8 cellular contexts compared by ENCODE assay signal in genomic region chr19:39846678-39847486, GRCh38. TPM values are rescaled to one million over a fixed set of nuclear protein-coding genes. Genes with fewer than 3 reads are reported as not detected.
A peak's percentile ranks its signal among the peaks of the same experiment; 100 is the strongest.
DNase-seq lines count a peak whose midpoint lies in the region; ATAC-seq and TF ChIP-seq lines count a peak whose summit lies in the region.

No MANE protein-coding gene starts in this region.

- WGBS in SK-N-SH (ENCODE audit: low lambda C conversion rate), result 64% methylated on average over 12 of the region's 12 CpGs

- TF ChIP-seq EP300 in SK-N-SH (IDR thresholded peaks at IDR 0.05; ENCODE audit: borderline replicate concordance in 1 of 2, low read depth in 1 of 2, low read length in 1 of 2), result no peak

- H4K20me1 ChIP-seq in SK-N-SH (ENCODE audit: insufficient read depth), result peaks cover 14% of the 10 kb centered on the region

- H3K36me3 Mint-ChIP-seq in activated naive CD4-positive, alpha-beta T cell treated with anti-CD3 and anti-CD28 coated beads, Interleukin-2, amount 50 U/mL, for 72 hours, result peaks cover 24 to 43% of the 10 kb centered on the region in 2 donors

- peak overlapping the region; percentile 100 for H2AFZ ChIP-seq in SK-N-SH (ENCODE audit: low read depth)

- TF ChIP-seq CTCF in SK-N-SH (IDR thresholded peaks at IDR 0.05), result no peak

- H3K4me1 ChIP-seq in SK-N-SH (ENCODE audit: control insufficient read depth in 1 of 2, insufficient read depth in 2 of 2, low read depth in 1 of 2, low read length in 1 of 2) (peaks cover 8 to 25% of the 10 kb centered on the region in 2 experiments; a peak in 2 of 4 replicates), iPS-18a (ENCODE audit: control insufficient read depth, low read depth, low read length) (peaks cover 27% of the 10 kb centered on the region), stomach smooth muscle (ENCODE audit: control insufficient read depth, insufficient read depth, low read length) (peaks cover 24% of the 10 kb centered on the region)

- H3K9me3 Mint-ChIP-seq in activated naive CD4-positive, alpha-beta T cell treated with anti-CD3 and anti-CD28 coated beads, Interleukin-2, amount 50 U/mL, for 72 hours, result peaks cover 0 to 8% of the 10 kb centered on the region in 2 donors

- H3K27me3 ChIP-seq in SK-N-SH (ENCODE audit: insufficient read depth) (no peaks in the 10 kb centered on the region), iPS-18a (ENCODE audit: control insufficient read depth, insufficient read depth, low read length) (no peaks in the 10 kb centered on the region), stomach smooth muscle (ENCODE audit: control insufficient read depth in 1 of 2, insufficient read depth in 2 of 2, low read length in 2 of 2) (no peaks in the 10 kb centered on the region)

- POLR2A ChIA-PET in SK-N-SH (lab: Yijun Ruan, JAX), result interaction anchor here (0.7 to 1.3 kb wide), 3 partner anchors 13 to 387 kb away, joined by 3 to 7 read pairs (median 6); partner anchors contain the start of genes DYRK1B and PSMC4

- no peaks in the 10 kb centered on the region for H3K36me3 ChIP-seq in SK-N-SH (replicated peaks in 1 of 2; ENCODE audit: control insufficient read depth in 1 of 2, insufficient read depth in 2 of 2, low read length in 1 of 2)
- no peaks in the 10 kb centered on the region for H3K36me3 ChIP-seq in iPS-18a (ENCODE audit: control insufficient read depth, low read depth, low read length)
- H3K36me3 ChIP-seq in stomach smooth muscle (ENCODE audit: control insufficient read depth in 2 of 2, insufficient read depth in 2 of 2, low read length in 2 of 2), result no peaks in the 10 kb centered on the region

- no peaks in the 10 kb centered on the region for H3K9me2 ChIP-seq in SK-N-SH

- peak overlapping the region; percentile 55 to 89; a peak in 3 of 4 replicates for H3K27ac ChIP-seq in SK-N-SH (ENCODE audit: low read depth in 2 of 2, low read length in 1 of 2)
- peak overlapping the region; percentile 72 for H3K27ac ChIP-seq in iPS-18a (ENCODE audit: low read length)
- H3K27ac ChIP-seq in stomach smooth muscle (ENCODE audit: low read length), result peak overlapping the region; percentile 79

- H3K4me3 ChIP-seq in SK-N-SH (ENCODE audit: low read depth in 2 of 2, low read length in 1 of 2) (peak overlapping the region; percentile 62 to 80), iPS-18a (ENCODE audit: low read length) (peak overlapping the region; percentile 96), stomach smooth muscle (ENCODE audit: low read length in 2 of 2) (peak overlapping the region; percentile 88 to 95)

- peak overlapping the region; percentile 94 to 99 for H3K27ac Mint-ChIP-seq in activated naive CD4-positive, alpha-beta T cell treated with anti-CD3 and anti-CD28 coated beads, Interleukin-2, amount 50 U/mL, for 72 hours

- H3K9ac ChIP-seq in SK-N-SH (peak overlapping the region; percentile 86), iPS-18a (ENCODE audit: low read length) (peak overlapping the region; percentile 90), stomach smooth muscle (ENCODE audit: low read length in 2 of 2) (peak overlapping the region; percentile 89 to 90)

- no peaks in the 10 kb centered on the region for H3F3A ChIP-seq in SK-N-SH (replicated peaks; ENCODE audit: insufficient read depth)

- H3K9me3 ChIP-seq in SK-N-SH, result no peaks in the 10 kb centered on the region
- H3K9me3 ChIP-seq in iPS-18a (ENCODE audit: control insufficient read depth, low read depth, low read length), result no peaks in the 10 kb centered on the region
- no peaks in the 10 kb centered on the region for H3K9me3 ChIP-seq in stomach smooth muscle (ENCODE audit: control insufficient read depth in 2 of 2, low read length in 2 of 2)

- no peak for DNase-seq in SK-N-SH
- no peak for DNase-seq in activated naive CD4-positive, alpha-beta T cell treated with anti-CD3 and anti-CD28 coated beads, Interleukin-2, amount 50 U/mL, for 72 hours (ENCODE audit: low spot score in 2 of 2)

- peak overlapping the region; percentile 94 for H3K4me2 ChIP-seq in SK-N-SH

- TF ChIP-seq RAD21 in SK-N-SH (IDR thresholded peaks at IDR 0.05; ENCODE audit: low read length), result no peak

- CTCF ChIA-PET in SK-N-SH (lab: Yijun Ruan, JAX), result interaction anchor here (0.7 to 6.7 kb wide), 4 partner anchors 54 to 444 kb away, joined by 3 to 143 read pairs (median 4); partner anchors contain the start of gene TTC9B

- ATAC-seq in SK-N-SH treated with all-trans-retinoic acid at 6 μM for 48 hours (no peak; the same call in 2 of the 3 replicates), GM21825 (IDR thresholded peaks at IDR 0.05; ENCODE audit: unreplicated experiment) (no peak), GM18861 (IDR thresholded peaks at IDR 0.05; ENCODE audit: unreplicated experiment) (no peak), GM21619 (IDR thresholded peaks at IDR 0.05; ENCODE audit: unreplicated experiment) (no peak)
- ATAC-seq in activated naive CD4-positive, alpha-beta T cell treated with anti-CD3 and anti-CD28 coated beads, Interleukin-2, amount 50 U/mL, for 72 hours, result no peak

- H3K79me2 ChIP-seq in SK-N-SH (ENCODE audit: insufficient read depth), result peaks cover 43% of the 10 kb centered on the region

TF ChIP-seq in SK-N-SH, 30 proteins besides CTCF, POLR2A, EP300 and RAD21 (continues in another document):
- TF ChIP-seq, protein P1, sequence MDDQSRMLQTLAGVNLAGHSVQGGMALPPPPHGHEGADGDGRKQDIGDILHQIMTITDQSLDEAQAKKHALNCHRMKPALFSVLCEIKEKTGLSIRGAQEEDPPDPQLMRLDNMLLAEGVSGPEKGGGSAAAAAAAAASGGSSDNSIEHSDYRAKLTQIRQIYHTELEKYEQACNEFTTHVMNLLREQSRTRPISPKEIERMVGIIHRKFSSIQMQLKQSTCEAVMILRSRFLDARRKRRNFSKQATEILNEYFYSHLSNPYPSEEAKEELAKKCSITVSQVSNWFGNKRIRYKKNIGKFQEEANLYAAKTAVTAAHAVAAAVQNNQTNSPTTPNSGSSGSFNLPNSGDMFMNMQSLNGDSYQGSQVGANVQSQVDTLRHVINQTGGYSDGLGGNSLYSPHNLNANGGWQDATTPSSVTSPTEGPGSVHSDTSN (IDR thresholded peaks at IDR 0.05), result no peak
- TF ChIP-seq YY1 (IDR thresholded peaks at IDR 0.05; ENCODE audit: low read depth) (no peak), MEF2A (IDR thresholded peaks at IDR 0.05; ENCODE audit: borderline replicate concordance, low read depth) (no peak), FOSL2 (IDR thresholded peaks at IDR 0.05; ENCODE audit: borderline replicate concordance, low read depth) (no peak), FOXM1 (IDR thresholded peaks at IDR 0.05; ENCODE audit: low read depth) (no peak), GATA2 (CRISPR knock-in tag; IDR thresholded peaks at IDR 0.05) (no peak), POLR2AphosphoS5 (IDR thresholded peaks at IDR 0.05; ENCODE audit: low read depth, low read length) (no peak), USF2 (IDR thresholded peaks at IDR 0.05; ENCODE audit: borderline replicate concordance, low read depth, low read length) (no peak), TAF1 (IDR thresholded peaks at IDR 0.05; ENCODE audit: borderline replicate concordance, low read depth, low read length) (no peak), GABPA (IDR thresholded peaks at IDR 0.05; ENCODE audit: low read depth) (no peak)

TF ChIP-seq in SK-N-SH treated with all-trans-retinoic acid at 6 μM for 48 hours, 23 proteins besides CTCF, POLR2A, EP300 and RAD21:
- TF ChIP-seq TOX (CRISPR knock-in tag; IDR thresholded peaks at IDR 0.05; ENCODE audit: borderline replicate concordance), result no peak
- no peak for TF ChIP-seq ISL1 (CRISPR knock-in tag; IDR thresholded peaks at IDR 0.05)
- TF ChIP-seq SNAI2 (CRISPR knock-in tag; IDR thresholded peaks at IDR 0.05), result no peak
- no peak for TF ChIP-seq ZC3H10 (CRISPR knock-in tag; IDR thresholded peaks at IDR 0.05)
- no peak for TF ChIP-seq RARB (CRISPR knock-in tag; IDR thresholded peaks at IDR 0.05)
- TF ChIP-seq CSDC2 (CRISPR knock-in tag; IDR thresholded peaks at IDR 0.05), result no peak
- no peak for TF ChIP-seq BACH2 (CRISPR knock-in tag; IDR thresholded peaks at IDR 0.05; ENCODE audit: borderline replicate concordance)
- TF ChIP-seq PPARA (CRISPR knock-in tag; IDR thresholded peaks at IDR 0.05; ENCODE audit: borderline replicate concordance), result no peak
- TF ChIP-seq ZFP3 (CRISPR knock-in tag; IDR thresholded peaks at IDR 0.05), result no peak
- TF ChIP-seq ZNF70 (CRISPR knock-in tag; IDR thresholded peaks at IDR 0.05), result no peak
- no peak for TF ChIP-seq OSR1 (CRISPR knock-in tag; IDR thresholded peaks at IDR 0.05)
- TF ChIP-seq ZFP30 (CRISPR knock-in tag; IDR thresholded peaks at IDR 0.05), result no peak

RNA-seq across cellular contexts. Expression of gene FBL, which starts 0.7 kb away (rescaled TPM):
- polyA plus RNA-seq in SK-N-SH (2012; rRNA removed), result 340 and 371 TPM in 2 replicates
- polyA plus RNA-seq in SK-N-SH (2012; cell fraction: cytosol; rRNA removed), result 248 and 314 TPM in 2 replicates
- polyA plus RNA-seq in SK-N-SH (2012; cell fraction: nucleus; rRNA removed), result 135 and 169 TPM in 2 replicates
- 100 to 1,000 TPM; 515 to 771 TPM for total RNA-seq in activated naive CD4-positive, alpha-beta T cell treated with anti-CD3 and anti-CD28 coated beads, Interleukin-2, amount 50 U/mL, for 72 hours

RNA-seq across cellular contexts. Expression of gene DYRK1B, which starts 12.9 kb away (rescaled TPM):
- 10.2 and 17.2 TPM in 2 replicates for polyA plus RNA-seq in SK-N-SH (2012; rRNA removed)
- 11.4 and 17.5 TPM in 2 replicates for polyA plus RNA-seq in SK-N-SH (2012; cell fraction: cytosol; rRNA removed)
- 44.6 and 45.8 TPM in 2 replicates for polyA plus RNA-seq in SK-N-SH (2012; cell fraction: nucleus; rRNA removed)
- 10 to 100 TPM in 1 of 2 donors, 1 to 10 TPM in 1; 8.9 to 10.3 TPM for total RNA-seq in activated naive CD4-positive, alpha-beta T cell treated with anti-CD3 and anti-CD28 coated beads, Interleukin-2, amount 50 U/mL, for 72 hours
